2 cellular contexts compared by ENCODE assay signal in genomic region chr1:181089017-181089776, GRCh38.
TF ChIP-seq lines count a peak whose summit lies in the region.

No MANE protein-coding gene starts in this region.

TF ChIP-seq in K562, 482 proteins besides CTCF, POLR2A, EP300 and RAD21 (continues in another document):
- TF ChIP-seq MED1 (CRISPR knock-in tag; IDR thresholded peaks at IDR 0.05; ENCODE audit: borderline replicate concordance) (0 out of 2 replicates have a peak, but pooled peaks have one; percentile 44), ZNF24 (IDR thresholded peaks at IDR 0.05) (no peak), ZNF644 (tag; IDR thresholded peaks at IDR 0.05; ENCODE audit: low read depth) (no peak), HDAC1 (IDR thresholded peaks at IDR 0.05) (no peak), STAG1 (CRISPR knock-in tag; IDR thresholded peaks at IDR 0.05; ENCODE audit: borderline replicate concordance) (peak; percentile 27; the same call in 1 of the 2 replicates), RBBP5 (IDR thresholded peaks at IDR 0.05; ENCODE audit: borderline replicate concordance, insufficient read depth, low read length, poor library complexity, severe bottlenecking) (peak; percentile 69), PHF20 (IDR thresholded peaks at IDR 0.05; ENCODE audit: partially characterized antibody) (no peak), ZNF778 (CRISPR knock-in tag; IDR thresholded peaks at IDR 0.05) (no peak), SNAPC5 (CRISPR knock-in tag; IDR thresholded peaks at IDR 0.05) (no peak), ZNF134 (CRISPR knock-in tag; conservative IDR thresholded peaks at IDR 0.05) (no peak), FIP1L1 (IDR thresholded peaks at IDR 0.05; ENCODE audit: low read depth, low read length, poor library complexity, severe bottlenecking) (peak; percentile 51), SMAD1 (IDR thresholded peaks at IDR 0.05; ENCODE audit: low read depth, low read length, partially characterized antibody) (no peak), ZNF274 (IDR thresholded peaks at IDR 0.05; ENCODE audit: borderline replicate concordance, low read depth, low read length) (0 out of 2 replicates have a peak, but pooled peaks have one; percentile 1), PTBP1 (IDR thresholded peaks at IDR 0.05; ENCODE audit: low read depth, low read length) (0 out of 2 replicates have a peak, but pooled peaks have one; percentile 15), E2F1 (CRISPR knock-in tag; IDR thresholded peaks at IDR 0.05) (no peak), E2F6 (IDR thresholded peaks at IDR 0.05; ENCODE audit: borderline replicate concordance in 1 of 2, extremely low read depth in 1 of 2, insufficient read depth in 1 of 2, insufficient read length in 1 of 2, low read depth in 1 of 2, low read length in 1 of 2, poor library complexity in 1 of 2, severe bottlenecking in 1 of 2) (peak in 1 of 2 experiments; percentile 41), TBL1XR1 (IDR thresholded peaks at IDR 0.05; ENCODE audit: low read length in 2 of 2) (no peak), ZNF184 (CRISPR knock-in tag; IDR thresholded peaks at IDR 0.05) (no peak), NRF1 (conservative IDR thresholded peaks at IDR 0.05 in 1 of 2, IDR thresholded peaks at IDR 0.05 in 1 of 2) (no peak), GATAD2B (IDR thresholded peaks at IDR 0.05; ENCODE audit: borderline replicate concordance) (peak; percentile 13; the same call in 1 of the 2 replicates), ZNF12 (CRISPR knock-in tag; IDR thresholded peaks at IDR 0.05) (0 out of 2 replicates have a peak, but pooled peaks have one; percentile 17), ZBTB2 (IDR thresholded peaks at IDR 0.05) (0 out of 2 replicates have a peak, but pooled peaks have one; percentile 3), HIVEP1 (CRISPR knock-in tag; IDR thresholded peaks at IDR 0.05) (no peak), EGR1 (conservative IDR thresholded peaks at IDR 0.05) (peak; percentile 43), CSDE1 (IDR thresholded peaks at IDR 0.05) (no peak), TCF7L2 (IDR thresholded peaks at IDR 0.05; ENCODE audit: low read depth, low read length) (no peak), CHD1 (IDR thresholded peaks at IDR 0.05; ENCODE audit: low read length) (peak; percentile 93), PTTG1 (tag; IDR thresholded peaks at IDR 0.05; ENCODE audit: low read depth) (no peak), ATF1 (CRISPR knock-in tag; IDR thresholded peaks at IDR 0.05) (no peak), ATF1 (tag; IDR thresholded peaks at IDR 0.05) (no peak), HMGN3 (IDR thresholded peaks at IDR 0.05; ENCODE audit: borderline replicate concordance, extremely low read depth, insufficient read length, low read depth, low read length) (peak; percentile 2), NONO (IDR thresholded peaks at IDR 0.05; ENCODE audit: low read depth in 2 of 2, low read length in 1 of 2) (peak; percentile 15 to 79; a peak in 2 of 4 replicates), PCBP1 (IDR thresholded peaks at IDR 0.05; ENCODE audit: low read depth, low read length, poor library complexity, severe bottlenecking) (peak; percentile 54), SAP30 (IDR thresholded peaks at IDR 0.05; ENCODE audit: borderline replicate concordance, insufficient read depth, low read depth, low read length, poor library complexity, severe bottlenecking) (peak; percentile 68), TCF15 (CRISPR knock-in tag; IDR thresholded peaks at IDR 0.05) (0 out of 2 replicates have a peak, but pooled peaks have one; percentile 6), ID3 (CRISPR knock-in tag; IDR thresholded peaks at IDR 0.05) (no peak), ID3 (tag; IDR thresholded peaks at IDR 0.05) (0 out of 2 replicates have a peak, but pooled peaks have one; percentile 13)

TF ChIP-seq in HepG2, 621 proteins besides CTCF, POLR2A, EP300 and RAD21:
- TF ChIP-seq ZNF761 (CRISPR knock-in tag; conservative IDR thresholded peaks at IDR 0.05) (0 out of 2 replicates have a peak, but pooled peaks have one; percentile 11), RBFOX2 (IDR thresholded peaks at IDR 0.05; ENCODE audit: low read depth, low read length) (peak; percentile 54), SKI (IDR thresholded peaks at IDR 0.05; ENCODE audit: partially characterized antibody) (peak; percentile 12), POGK (CRISPR knock-in tag; conservative IDR thresholded peaks at IDR 0.05) (0 out of 2 replicates have a peak, but pooled peaks have one; percentile 16), TCF12 (IDR thresholded peaks at IDR 0.05) (no peak), TCF12 (CRISPR knock-in tag; IDR thresholded peaks at IDR 0.05) (0 out of 2 replicates have a peak, but pooled peaks have one; percentile 19), ASH2L (IDR thresholded peaks at IDR 0.05; ENCODE audit: insufficient read length, low read depth, low read length) (peak; percentile 7), ZNF781 (CRISPR knock-in tag; IDR thresholded peaks at IDR 0.05; ENCODE audit: borderline replicate concordance, not compliant biosample characterization) (no peak), CHD2 (IDR thresholded peaks at IDR 0.05; ENCODE audit: low read depth, low read length) (no peak), ZNF558 (CRISPR knock-in tag; IDR thresholded peaks at IDR 0.05; ENCODE audit: borderline replicate concordance) (0 out of 2 replicates have a peak, but pooled peaks have one; percentile 3), ZNF512 (CRISPR knock-in tag; IDR thresholded peaks at IDR 0.05) (no peak), ZBTB14 (CRISPR knock-in tag; IDR thresholded peaks at IDR 0.05) (no peak), ZC3H13 (CRISPR knock-in tag; IDR thresholded peaks at IDR 0.05) (peak; percentile 39; the same call in 1 of the 2 replicates), ZSCAN22 (CRISPR knock-in tag; IDR thresholded peaks at IDR 0.05) (no peak), AGO2 (optimal IDR thresholded peaks at IDR 0.05; ENCODE audit: low read depth, low read length) (peak; percentile 79), CBFB (CRISPR knock-in tag; IDR thresholded peaks at IDR 0.05) (0 out of 2 replicates have a peak, but pooled peaks have one; percentile 2), UBTF (CRISPR knock-in tag; IDR thresholded peaks at IDR 0.05) (0 out of 2 replicates have a peak, but pooled peaks have one; percentile 8), NR2C2 (CRISPR knock-in tag; IDR thresholded peaks at IDR 0.05; ENCODE audit: borderline replicate concordance) (0 out of 2 replicates have a peak, but pooled peaks have one; percentile 10), KLF16 (CRISPR knock-in tag; IDR thresholded peaks at IDR 0.05) (0 out of 4 replicates have a peak, but pooled peaks of 1 of the 2 experiments have one; percentile 14), ZNF446 (CRISPR knock-in tag; IDR thresholded peaks at IDR 0.05) (0 out of 2 replicates have a peak, but pooled peaks have one; percentile 17)
TF ChIP-seq in HepG2: peak in this region for 14.
